ENCODE assay signal across 9 cellular contexts in genomic region chr15:57340673-57341259, GRCh38. TPM values are rescaled to one million over a fixed set of nuclear protein-coding genes. Genes with fewer than 3 reads are reported as not detected.
A peak's percentile ranks its signal among the peaks of the same experiment; 100 is the strongest.
DNase-seq lines count a peak whose midpoint lies in the region; ATAC-seq and TF ChIP-seq lines count a peak whose summit lies in the region.
"Had no signal": no experiment of that assay in that cellular context is flagged by ENCODE, and none has a peak within 500 bp of the region (broad histone marks: within the 10 kb centered on the region; RNA-seq: fewer than 3 reads in every experiment).

No MANE protein-coding gene starts in this region.

- CTCF ChIA-PET in activated CD4-positive, alpha-beta memory T cell treated with anti-CD3 and anti-CD28 coated beads, Interleukin-2, amount 10 ng/mL, durations not matched to agents 7 days and 5 days (lab: Charles Lee): interaction anchor here (0.6 to 7.2 kb wide), 7 partner anchors 14 to 213 kb away, joined by 3 to 93 read pairs (median 6); no protein-coding TSS in a partner anchor

- H3K4me3 ChIP-seq in osteoblast (ENCODE audit: insufficient read depth, low read length): no peak overlapping the region

- H3K27ac Mint-ChIP-seq in CD14-positive monocyte: no peak overlapping the region
- no peak overlapping the region for H3K27ac Mint-ChIP-seq in activated CD4-positive, alpha-beta memory T cell treated with anti-CD3 and anti-CD28 coated beads, Interleukin-2, amount 10 ng/mL, durations not matched to agents 7 days and 5 days

- POLR2A ChIA-PET in activated CD4-positive, alpha-beta memory T cell treated with anti-CD3 and anti-CD28 coated beads, Interleukin-2, amount 10 ng/mL, durations not matched to agents 7 days and 5 days (lab: Charles Lee): no interaction called here

- H3K27ac ChIP-seq in osteoblast (ENCODE audit: low read depth, low read length): no peak overlapping the region

- no peaks in the 10 kb centered on the region for H3K27me3 ChIP-seq in osteoblast (ENCODE audit: insufficient read depth, low read length)

- no peaks in the 10 kb centered on the region for H3K9me3 ChIP-seq in osteoblast (ENCODE audit: low read depth, low read length)

- no peaks in the 10 kb centered on the region for H4K20me1 ChIP-seq in osteoblast (ENCODE audit: insufficient read depth, low read length)

- peak; percentile 86 for TF ChIP-seq CTCF in CD14-positive monocyte (IDR thresholded peaks at IDR 0.05)
- peak; percentile 57 for TF ChIP-seq CTCF in GM20000 (IDR thresholded peaks at IDR 0.05; ENCODE audit: extremely low read depth, missing control alignments)
- peak; percentile 79 for TF ChIP-seq CTCF in osteoblast (IDR thresholded peaks at IDR 0.05; ENCODE audit: extremely low read depth, low read depth, low read length)

- H2AFZ ChIP-seq in osteoblast (ENCODE audit: low read length): peak overlapping the region; percentile 20

- H3K9me3 Mint-ChIP-seq in CD14-positive monocyte: no peaks in the 10 kb centered on the region
- H3K9me3 Mint-ChIP-seq in activated CD4-positive, alpha-beta memory T cell treated with anti-CD3 and anti-CD28 coated beads, Interleukin-2, amount 10 ng/mL, durations not matched to agents 7 days and 5 days: no peaks in the 10 kb centered on the region
- H3K9me3 Mint-ChIP-seq: IgD-negative memory B cell had no signal

- H3K36me3 Mint-ChIP-seq in CD14-positive monocyte: no peaks in the 10 kb centered on the region
- no peaks in the 10 kb centered on the region for H3K36me3 Mint-ChIP-seq in activated CD4-positive, alpha-beta memory T cell treated with anti-CD3 and anti-CD28 coated beads, Interleukin-2, amount 10 ng/mL, durations not matched to agents 7 days and 5 days (ENCODE audit: low read depth)
- H3K36me3 Mint-ChIP-seq: IgD-negative memory B cell had no signal

- H3K4me3 Mint-ChIP-seq in CD14-positive monocyte: no peak overlapping the region
- no peak overlapping the region for H3K4me3 Mint-ChIP-seq in activated CD4-positive, alpha-beta memory T cell treated with anti-CD3 and anti-CD28 coated beads, Interleukin-2, amount 10 ng/mL, durations not matched to agents 7 days and 5 days
- H3K4me3 Mint-ChIP-seq: IgD-negative memory B cell had no signal

- intact Hi-C loops in CD14-positive monocyte (cut with micrococcal nuclease): loop anchor here (1.0 to 5.0 kb wide), 4 partner anchors 187 to 522 kb away; no protein-coding TSS in a partner anchor

- DNase-seq in CD14-positive monocyte (ENCODE audit: low spot score) (no peak), GM20000 (ENCODE audit: low spot score) (peak; percentile 51), NCI-H345 (lab: John Stamatoyannopoulos, UW) (peak; percentile 45), foreskin melanocyte (peak; percentile 29), osteoblast (ENCODE audit: insufficient read length, low spot score, missing footprints) (no peak)
- peak; percentile 36 for DNase-seq in activated CD4-positive, alpha-beta memory T cell treated with anti-CD3 and anti-CD28 coated beads, Interleukin-2, amount 10 ng/mL, durations not matched to agents 7 days and 5 days
- no peak for DNase-seq in activated CD4-positive, CD25-positive, alpha-beta regulatory T cell treated with anti-CD3 and anti-CD28 coated beads, Interleukin-2, amount 50 U/mL, for 72 hours

- no peaks in the 10 kb centered on the region for H3K4me1 ChIP-seq in osteoblast (ENCODE audit: insufficient read depth, low read length)

- H3K4me1 Mint-ChIP-seq in CD14-positive monocyte: peaks cover 8% of the 10 kb centered on the region
- no peaks in the 10 kb centered on the region for H3K4me1 Mint-ChIP-seq in activated CD4-positive, alpha-beta memory T cell treated with anti-CD3 and anti-CD28 coated beads, Interleukin-2, amount 10 ng/mL, durations not matched to agents 7 days and 5 days
- H3K4me1 Mint-ChIP-seq: IgD-negative memory B cell had no signal

- H3K27me3 Mint-ChIP-seq in CD14-positive monocyte (ENCODE audit: low read depth in 3 of 3): peaks cover 0 to 2% (median 0%) of the 10 kb centered on the region in 3 donors
- peaks cover 8% of the 10 kb centered on the region for H3K27me3 Mint-ChIP-seq in activated CD4-positive, alpha-beta memory T cell treated with anti-CD3 and anti-CD28 coated beads, Interleukin-2, amount 10 ng/mL, durations not matched to agents 7 days and 5 days

- no peak for ATAC-seq in HG03342 (IDR thresholded peaks at IDR 0.05; ENCODE audit: unreplicated experiment)

- H3K79me2 ChIP-seq in osteoblast (ENCODE audit: insufficient read depth, low read length): no peaks in the 10 kb centered on the region

- no peaks in the 10 kb centered on the region for H3K36me3 ChIP-seq in osteoblast (ENCODE audit: insufficient read depth, low read length)

- no peak overlapping the region for H3K4me2 ChIP-seq in osteoblast (ENCODE audit: insufficient read depth, low read length)

RNA-seq across cellular contexts. Expression of gene CGNL1, which starts 35.5 kb away (rescaled TPM):
- not detected for polyA plus RNA-seq in CD14-positive monocyte
- total RNA-seq in activated CD4-positive, alpha-beta memory T cell treated with anti-CD3 and anti-CD28 coated beads, Interleukin-2, amount 10 ng/mL, durations not matched to agents 7 days and 5 days: not detected
- total RNA-seq in osteoblast: 1.1 and 1.5 TPM in 2 replicates

Comparison
In these comparisons a context has a peak if more than half of its experiments do, and no peak if none do; other contexts are left out.
1. DNase-seq: peak in GM20000 (single experiment), NCI-H345 (single experiment), activated CD4-positive, alpha-beta memory T cell treated with anti-CD3 and anti-CD28 coated beads, Interleukin-2, amount 10 ng/mL, durations not matched to agents 7 days and 5 days (single experiment) and foreskin melanocyte (single experiment); none in CD14-positive monocyte (single experiment), osteoblast (single experiment) and activated CD4-positive, CD25-positive, alpha-beta regulatory T cell treated with anti-CD3 and anti-CD28 coated beads, Interleukin-2, amount 50 U/mL, for 72 hours (single experiment).
2. Peak in every context shown above with its lines, with median percentiles within 50 percentile points of each other: CTCF ChIP-seq.